1 cellular context compared by ENCODE assay signal in genomic region chr11:66314186-66314501, GRCh38.
TF ChIP-seq lines count a peak whose summit lies in the region.

No MANE protein-coding gene starts in this region.

TF ChIP-seq in IMR-90, 13 proteins besides CTCF, POLR2A, EP300 and RAD21:
- TF ChIP-seq CEBPB (IDR thresholded peaks at IDR 0.05; ENCODE audit: low read depth, low read length), result no peak
- TF ChIP-seq BHLHE40 (IDR thresholded peaks at IDR 0.05; ENCODE audit: low read depth, low read length), result no peak
- no peak for TF ChIP-seq MXI1 (IDR thresholded peaks at IDR 0.05; ENCODE audit: borderline replicate concordance, low read depth, low read length)
- no peak for TF ChIP-seq RCOR1 (IDR thresholded peaks at IDR 0.05; ENCODE audit: insufficient replicate concordance, low read length)
- TF ChIP-seq MAZ (IDR thresholded peaks at IDR 0.05; ENCODE audit: borderline replicate concordance, low read depth, low read length), result no peak
- TF ChIP-seq ELK1 (IDR thresholded peaks at IDR 0.05; ENCODE audit: borderline replicate concordance, low read depth, low read length), result no peak
- no peak for TF ChIP-seq CHD1 (IDR thresholded peaks at IDR 0.05; ENCODE audit: low read depth, low read length)
- no peak for TF ChIP-seq NFE2L2 (IDR thresholded peaks at IDR 0.05; ENCODE audit: low read depth, low read length)
- no peak for TF ChIP-seq SMC3 (IDR thresholded peaks at IDR 0.05; ENCODE audit: low read depth, low read length)
- TF ChIP-seq MAFK (IDR thresholded peaks at IDR 0.05; ENCODE audit: low read depth, low read length), result no peak
- TF ChIP-seq FOS (IDR thresholded peaks at IDR 0.05; ENCODE audit: low read depth, low read length), result no peak
- no peak for TF ChIP-seq RFX5 (IDR thresholded peaks at IDR 0.05; ENCODE audit: low read depth, low read length)
- no peak for TF ChIP-seq USF2 (IDR thresholded peaks at IDR 0.05; ENCODE audit: low read depth, low read length)
